In genomic region chr15:23192313-23192712, GRCh38 we compare ENCODE assay signal across 2 cellular contexts. TPM values are rescaled to one million over a fixed set of nuclear protein-coding genes. Genes with fewer than 3 reads are reported as not detected.
"Had no signal": no experiment of that assay in that cellular context is flagged by ENCODE, and none has a peak within 500 bp of the region (broad histone marks: within the 10 kb centered on the region; RNA-seq: fewer than 3 reads in every experiment).

No MANE protein-coding gene starts in this region.

RNA-seq across cellular contexts. Expression of gene GOLGA6L1, which starts 55.7 kb away (rescaled TPM):
- total RNA-seq: G401, GM12878 had no signal
- polyA plus RNA-seq: GM12878 had no signal
